32 cellular contexts compared by ENCODE assay signal in genomic region chr14:81005540-81006228, GRCh38. TPM values are rescaled to one million over a fixed set of nuclear protein-coding genes. Genes with fewer than 3 reads are reported as not detected.
"Had no signal": no experiment of that assay in that cellular context is flagged by ENCODE, and none has a peak within 500 bp of the region (broad histone marks: within the 10 kb centered on the region; RNA-seq: fewer than 3 reads in every experiment).

No MANE protein-coding gene starts in this region.

- H3K27ac ChIP-seq: colonic mucosa, epithelial cell of prostate, esophagus muscularis mucosa, gastrocnemius medialis, left ventricle myocardium inferior, lower lobe of right lung, pancreas, sigmoid colon, suprapubic skin had no signal

- H3K4me1 Mint-ChIP-seq: immature natural killer cell; natural killer cell; stimulated activated memory B cell treated with anti-CD40 and anti-IgM and Interleukin-4, amounts not matched to agents 10 μg/mL and 1 μg/mL and 100 μg/mL, for 72 hours had no signal

- H3K27ac Mint-ChIP-seq: dendritic cell treated with granulocyte-macrophage colony-stimulating factor and Interleukin-4, amounts not matched to agents 40 ng/mL and 50 ng/mL, for 4 days; endodermal cell; immature natural killer cell; natural killer cell; stimulated activated memory B cell treated with anti-CD40 and anti-IgM and Interleukin-4, amounts not matched to agents 10 μg/mL and 1 μg/mL and 100 μg/mL, for 72 hours; stimulated activated naive CD8-positive, alpha-beta T cell treated with anti-CD3 and anti-CD28 coated beads, Interleukin-15, Interleukin-2, amounts not matched to agents 100 ng/mL and 50 ng/mL, for 24 hours had no signal

- H3K4me1 ChIP-seq: colonic mucosa, esophagus muscularis mucosa, gastrocnemius medialis, lower lobe of right lung, pancreas, sigmoid colon, suprapubic skin had no signal

- H3K9me3 Mint-ChIP-seq: dendritic cell treated with granulocyte-macrophage colony-stimulating factor and Interleukin-4, amounts not matched to agents 40 ng/mL and 50 ng/mL, for 4 days; endodermal cell; immature natural killer cell; natural killer cell; stimulated activated memory B cell treated with anti-CD40 and anti-IgM and Interleukin-4, amounts not matched to agents 10 μg/mL and 1 μg/mL and 100 μg/mL, for 72 hours; stimulated activated naive CD8-positive, alpha-beta T cell treated with anti-CD3 and anti-CD28 coated beads, Interleukin-15, Interleukin-2, amounts not matched to agents 100 ng/mL and 50 ng/mL, for 24 hours had no signal

- ATAC-seq: gastrocnemius medialis; left colon; lower lobe of right lung; natural killer cell; pancreas; stimulated activated memory B cell treated with anti-CD40 and anti-IgM and Interleukin-4, amounts not matched to agents 10 μg/mL and 1 μg/mL and 100 μg/mL, for 72 hours had no signal

- H3K4me3 Mint-ChIP-seq: dendritic cell treated with granulocyte-macrophage colony-stimulating factor and Interleukin-4, amounts not matched to agents 40 ng/mL and 50 ng/mL, for 4 days; endodermal cell; immature natural killer cell; natural killer cell; stimulated activated memory B cell treated with anti-CD40 and anti-IgM and Interleukin-4, amounts not matched to agents 10 μg/mL and 1 μg/mL and 100 μg/mL, for 72 hours; stimulated activated naive CD8-positive, alpha-beta T cell treated with anti-CD3 and anti-CD28 coated beads, Interleukin-15, Interleukin-2, amounts not matched to agents 100 ng/mL and 50 ng/mL, for 24 hours had no signal

- H3K27me3 ChIP-seq: colonic mucosa, esophagus muscularis mucosa, gastrocnemius medialis, pancreas, sigmoid colon, suprapubic skin had no signal

- H3K36me3 ChIP-seq: colonic mucosa, esophagus muscularis mucosa, gastrocnemius medialis, left ventricle myocardium inferior, lower lobe of right lung, pancreas, sigmoid colon, suprapubic skin had no signal

- H3K4me3 ChIP-seq: colonic mucosa, esophagus muscularis mucosa, gastrocnemius medialis, left ventricle myocardium inferior, lower lobe of right lung, pancreas, sigmoid colon, suprapubic skin had no signal

- H3K36me3 Mint-ChIP-seq: immature natural killer cell; natural killer cell; stimulated activated memory B cell treated with anti-CD40 and anti-IgM and Interleukin-4, amounts not matched to agents 10 μg/mL and 1 μg/mL and 100 μg/mL, for 72 hours had no signal

- H3K27me3 Mint-ChIP-seq: dendritic cell treated with granulocyte-macrophage colony-stimulating factor and Interleukin-4, amounts not matched to agents 40 ng/mL and 50 ng/mL, for 4 days had no signal

- FAIRE-seq: pancreas had no signal

- H3K9me3 ChIP-seq: colonic mucosa, esophagus muscularis mucosa, gastrocnemius medialis, left ventricle myocardium inferior, lower lobe of right lung, pancreas, sigmoid colon, suprapubic skin had no signal

- DNase-seq: central memory CD4-positive, alpha-beta T cell; colonic mucosa; effector CD8-positive, alpha-beta T cell; endodermal cell; foreskin fibroblast; gastrocnemius medialis; head of caudate nucleus; hippocampal formation; immature natural killer cell; islet precursor cell; kidney glomerular epithelial cell; left colon; left ventricle myocardium inferior; lower lobe of right lung; natural killer cell; occipital lobe; pancreas; retina; sigmoid colon; stimulated activated CD4-positive, alpha-beta T cell treated with anti-CD3 and anti-CD28 coated beads, Interleukin-2, amount 100 ng/mL, for 24 hours; stimulated activated CD4-positive, alpha-beta T cell treated with anti-CD3 and anti-CD28 coated beads, Interleukin-4, amount 100 ng/mL, for 24 hours had no signal

RNA-seq across cellular contexts. Expression of gene TSHR, which starts 50.3 kb away (rescaled TPM):
- total RNA-seq: chondrocyte, fibroblast of lung, gastrocnemius medialis, glomerular endothelial cell, left ventricle myocardium inferior, lower lobe of right lung, pulmonary artery endothelial cell, sigmoid colon, suprapubic skin had no signal
- polyA plus RNA-seq: fibroblast of lung, immature natural killer cell, neural cell had no signal
